ENCODE assay signal across 8 cellular contexts in genomic region chr4:99817310-99817885, GRCh38. TPM values are rescaled to one million over a fixed set of nuclear protein-coding genes. Genes with fewer than 3 reads are reported as not detected.
DNase-seq lines count a peak whose midpoint lies in the region; ATAC-seq, FAIRE-seq and TF ChIP-seq lines count a peak whose summit lies in the region.

No MANE protein-coding gene starts in this region.

- peak overlapping the region; percentile 81 to 98 (median 96) for H3K27ac Mint-ChIP-seq in naive thymus-derived CD8-positive, alpha-beta T cell

- H3K27ac ChIP-seq in SU-DHL-6 (ENCODE audit: low read depth, low read length): peak overlapping the region; percentile 87

- H3K79me2 ChIP-seq in SU-DHL-6 (ENCODE audit: insufficient read depth, low read length): peaks cover 55% of the 10 kb centered on the region

- H3K4me3 Mint-ChIP-seq in naive thymus-derived CD8-positive, alpha-beta T cell: peak overlapping the region; percentile 85 to 95 (median 91)

- H3K36me3 ChIP-seq in SU-DHL-6 (ENCODE audit: low read length) (no peaks in the 10 kb centered on the region), MG63 (no peaks in the 10 kb centered on the region)

- H3K4me3 ChIP-seq in SU-DHL-6 (ENCODE audit: insufficient read depth, low read length, poor library complexity, severe bottlenecking): peak overlapping the region; percentile 66
- H3K4me3 ChIP-seq in MG63: no peak overlapping the region

- peak overlapping the region; percentile 69 for H3K4me2 ChIP-seq in SU-DHL-6 (ENCODE audit: low read depth, low read length, poor library complexity, severe bottlenecking)

- POLR2A ChIA-PET in naive thymus-derived CD8-positive, alpha-beta T cell (lab: Charles Lee): interaction anchor here (1.0 to 2.5 kb wide), 6 partner anchors 29 to 254 kb away, joined by 3 to 14 read pairs (median 9); partner anchors contain the start of genes DNAJB14, H2AZ1, LAMTOR3 and TRMT10A

- H3K27me3 Mint-ChIP-seq in naive thymus-derived CD8-positive, alpha-beta T cell: no peaks in the 10 kb centered on the region

- no peaks in the 10 kb centered on the region for H3K36me3 Mint-ChIP-seq in naive thymus-derived CD8-positive, alpha-beta T cell

- peak in 2 of 10 donors; percentile 10 to 17 for DNase-seq in naive thymus-derived CD8-positive, alpha-beta T cell
- DNase-seq in NCI-H345 (lab: John Stamatoyannopoulos, UW): no peak
- DNase-seq in MG63: no peak
- DNase-seq in H54 (ENCODE audit: insufficient read length, low spot score): no peak
- no peak for DNase-seq in T-helper 9 cell

- no peak for TF ChIP-seq CTCF in SU-DHL-6 (IDR thresholded peaks at IDR 0.05; ENCODE audit: insufficient read depth, low read length, poor library complexity, severe bottlenecking)

- H3K9ac ChIP-seq in SU-DHL-6 (ENCODE audit: low read length): peak overlapping the region; percentile 78

- no peaks in the 10 kb centered on the region for H3K9me3 Mint-ChIP-seq in naive thymus-derived CD8-positive, alpha-beta T cell

- H3K9me3 ChIP-seq in SU-DHL-6 (ENCODE audit: insufficient read depth, low read length) (no peaks in the 10 kb centered on the region), MG63 (no peaks in the 10 kb centered on the region)

- no peaks in the 10 kb centered on the region for H4K20me1 ChIP-seq in SU-DHL-6 (ENCODE audit: low read depth, low read length)

- no peak for FAIRE-seq in H54 (lab: Jason Lieb, UNC)

- ATAC-seq in GM18858 (IDR thresholded peaks at IDR 0.05; ENCODE audit: unreplicated experiment) (peak; percentile 9), HG02759 (IDR thresholded peaks at IDR 0.05; ENCODE audit: unreplicated experiment) (peak; percentile 17)
- no peak for ATAC-seq in naive thymus-derived CD8-positive, alpha-beta T cell

- no peaks in the 10 kb centered on the region for H3K9me2 ChIP-seq in SU-DHL-6 (replicated peaks; ENCODE audit: insufficient read depth, low read length)

- H2AFZ ChIP-seq in SU-DHL-6 (ENCODE audit: low read depth, low read length, severe bottlenecking): no peak overlapping the region

- no peak for TF ChIP-seq POLR2A in H54 (IDR thresholded peaks at IDR 0.05; ENCODE audit: low read depth, low read length)

- H3K27me3 ChIP-seq in SU-DHL-6 (ENCODE audit: low read length) (no peaks in the 10 kb centered on the region), MG63 (no peaks in the 10 kb centered on the region)

- peaks cover 36% of the 10 kb centered on the region for H3F3A ChIP-seq in SU-DHL-6 (ENCODE audit: insufficient read depth)

- peaks cover 33 to 72% (median 68%) of the 10 kb centered on the region in 4 donors for H3K4me1 Mint-ChIP-seq in naive thymus-derived CD8-positive, alpha-beta T cell

RNA-seq across cellular contexts. Expression of gene DAPP1, which starts 0.8 kb away (rescaled TPM):
- 10 to 100 TPM; 11.2 to 12.1 TPM for total RNA-seq in naive thymus-derived CD8-positive, alpha-beta T cell
- polyA plus RNA-seq in naive thymus-derived CD8-positive, alpha-beta T cell: 10 to 100 TPM in 2 of 3 donors, 1 to 10 TPM in 1; 8.6 to 17.0 (median 12.2) TPM
- total RNA-seq in MG63 (2014; rRNA removed; shearing (Covaris generic); ENCODE audit: low replicate concordance): not detected in 2 replicates

Comparison
In these comparisons a context has a peak if more than half of its experiments do, and no peak if none do; other contexts are left out.
1. ATAC-seq: peak in GM18858 (single experiment) and HG02759 (single experiment); none in naive thymus-derived CD8-positive, alpha-beta T cell (0 of 2).
2. RNA of gene DAPP1, which starts 0.8 kb away (total RNA-seq): 11.2 to 12.1 TPM in naive thymus-derived CD8-positive, alpha-beta T cell; not detected in MG63; every median in the first group is over 10 times any median in the second.